Comparison of ENCODE assay signal across 8 cellular contexts in the genomic region with DNA sequence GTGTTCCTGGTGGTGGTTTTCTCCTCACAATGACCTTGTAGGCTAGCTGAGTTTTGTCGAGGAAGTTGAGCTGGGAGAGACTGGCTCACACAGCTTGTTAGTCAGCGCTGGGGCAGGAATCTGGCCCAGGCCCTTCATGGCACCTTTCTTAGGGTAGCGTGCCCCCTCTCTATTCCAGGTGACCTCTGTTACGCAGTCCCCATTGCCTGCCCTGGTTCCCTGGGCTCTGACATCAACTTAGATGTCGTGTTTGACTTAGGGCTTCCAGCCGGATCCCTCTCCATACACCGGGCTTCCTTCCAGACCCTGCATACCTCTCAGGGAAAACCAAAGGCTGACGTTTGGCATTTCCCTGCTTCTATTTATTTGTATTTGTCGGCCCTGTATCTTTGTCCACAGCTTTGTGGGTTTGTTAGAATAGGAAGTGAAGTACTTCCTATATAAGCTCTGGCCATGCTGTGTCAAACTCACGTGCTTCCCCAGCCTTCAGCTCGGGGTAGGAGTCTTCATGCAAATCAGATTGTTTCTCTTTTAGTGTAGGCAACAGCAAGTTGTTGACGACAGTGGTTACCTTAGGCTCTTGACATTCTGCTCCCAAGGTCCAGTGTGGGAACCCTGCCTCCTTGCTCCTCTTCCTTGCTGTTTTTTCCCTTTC. TPM values are rescaled to one million over a fixed set of nuclear protein-coding genes. Genes with fewer than 3 reads are reported as not detected.
DNase-seq lines count a peak whose midpoint lies in the region; ATAC-seq and TF ChIP-seq lines count a peak whose summit lies in the region.

No MANE protein-coding gene starts in this region.

- H3K9me3 ChIP-seq in Caco-2 = no peaks in the 10 kb centered on the region

- no peaks in the 10 kb centered on the region; the same call in 1 of the 2 replicates for H3K36me3 ChIP-seq in Caco-2 (ENCODE audit: control insufficient read depth, insufficient read depth, low read length)

- no peak overlapping the region for H3K27ac Mint-ChIP-seq in Caco-2 (ENCODE audit: unreplicated experiment)

- H3K4me1 ChIP-seq in Caco-2 = no peaks in the 10 kb centered on the region

- no peak overlapping the region for H3K4me3 Mint-ChIP-seq in Caco-2 (ENCODE audit: unreplicated experiment)

- intact Hi-C loops in Caco-2 (cut with micrococcal nuclease; ENCODE audit: unreplicated experiment) = no loop called here

- TF ChIP-seq CTCF in coronary artery (IDR thresholded peaks at IDR 0.05) = no peak
- no peak for TF ChIP-seq CTCF in Caco-2 (IDR thresholded peaks at IDR 0.05; ENCODE audit: insufficient read depth in 1 of 2, low read depth in 1 of 2, low read length in 1 of 2, severe bottlenecking in 1 of 2, unreplicated experiment in 1 of 2)

- peaks cover 6% of the 10 kb centered on the region for H3K36me3 Mint-ChIP-seq in Caco-2 (ENCODE audit: insufficient read depth, unreplicated experiment)

- ATAC-seq in GM18867 (IDR thresholded peaks at IDR 0.05; ENCODE audit: unreplicated experiment) (peak; percentile 74), HG03039 (IDR thresholded peaks at IDR 0.05; ENCODE audit: unreplicated experiment) (peak; percentile 65)

- H3K4me1 Mint-ChIP-seq in Caco-2 (ENCODE audit: low read depth, unreplicated experiment) = peaks cover 27% of the 10 kb centered on the region

- H3K27ac ChIP-seq in coronary artery = peak overlapping the region; percentile 64 to 66

- BruUV-seq in Caco-2 (replicated peaks; lab: Mats Ljungman, UMichigan) = no TSS peak

- CTCF ChIA-PET in Caco-2 (lab: Charles Lee) = no interaction called here

- H3K9me3 Mint-ChIP-seq in Caco-2 (ENCODE audit: unreplicated experiment) = no peaks in the 10 kb centered on the region

- DNase-seq in AG08395 (ENCODE audit: low spot score) = peak; percentile 31
- peak; percentile 52 for DNase-seq in RPMI7951 (ENCODE audit: low read depth)
- DNase-seq in coronary artery (ENCODE audit: low spot score) = no peak
- peak; percentile 47 for DNase-seq in mucosa of gallbladder (ENCODE audit: low spot score)
- no peak for DNase-seq in Caco-2
- no peak for DNase-seq in SHP77 (lab: John Stamatoyannopoulos, UW)

- POLR2A ChIA-PET in Caco-2 (lab: Charles Lee) = no interaction called here

- H3K27me3 ChIP-seq in Caco-2 (replicated peaks; ENCODE audit: control insufficient read depth, insufficient read depth, low read length) = no peaks in the 10 kb centered on the region

- H3K4me3 ChIP-seq in coronary artery = peak overlapping the region; percentile 53
- no peak overlapping the region for H3K4me3 ChIP-seq in Caco-2 (ENCODE audit: low read depth, low read length)

- no peaks in the 10 kb centered on the region for H3K27me3 Mint-ChIP-seq in Caco-2 (ENCODE audit: insufficient read depth, unreplicated experiment)

RNA-seq across cellular contexts. Expression of gene IGF2R, which starts 12.8 kb away (rescaled TPM):
- total RNA-seq in RPMI7951 (2014; rRNA removed; shearing (Covaris generic)) = 32.4 and 36.2 TPM in 2 replicates
- total RNA-seq in mucosa of gallbladder (98.5 TPM), Caco-2 (2022) (91.1 and 92.2 TPM in 2 replicates)

Comparison
In these comparisons a context has a peak if more than half of its experiments do, and no peak if none do; other contexts are left out.
1. DNase-seq: peak in AG08395 (single experiment), RPMI7951 (single experiment) and mucosa of gallbladder (single experiment); none in coronary artery (single experiment), Caco-2 (0 of 2) and SHP77 (0 of 2).